In genomic region chr3:45124379-45124778, GRCh38 we compare ENCODE assay signal across 13 cellular contexts. TPM values are rescaled to one million over a fixed set of nuclear protein-coding genes. Genes with fewer than 3 reads are reported as not detected.
DNase-seq lines count a peak whose midpoint lies in the region; ATAC-seq and TF ChIP-seq lines count a peak whose summit lies in the region.
"Had no signal": no experiment of that assay in that cellular context is flagged by ENCODE, and none has a peak within 500 bp of the region (broad histone marks: within the 10 kb centered on the region; RNA-seq: fewer than 3 reads in every experiment).

No MANE protein-coding gene starts in this region.

- TF ChIP-seq EP300 in SK-N-SH (IDR thresholded peaks at IDR 0.05; ENCODE audit: borderline replicate concordance in 1 of 2, low read depth in 1 of 2, low read length in 1 of 2), result peak in 1 of 2 experiments; percentile 91; a peak in 3 of 4 replicates

- H3K36me3 ChIP-seq in SK-N-SH (replicated peaks in 1 of 2; ENCODE audit: control insufficient read depth in 1 of 2, insufficient read depth in 2 of 2, low read length in 1 of 2) (no peaks in the 10 kb centered on the region), skeletal muscle tissue (ENCODE audit: control insufficient read depth in 3 of 3, insufficient read depth in 3 of 3, low read length in 3 of 3) (no peaks in the 10 kb centered on the region), body of pancreas (replicated peaks in 1 of 2; ENCODE audit: insufficient read depth in 1 of 2, low read depth in 2 of 2) (no peaks in the 10 kb centered on the region)
- H3K36me3 ChIP-seq: spleen had no signal

- no peaks in the 10 kb centered on the region for H4K20me1 ChIP-seq in SK-N-SH (ENCODE audit: insufficient read depth)

- peak overlapping the region in 1 of 2 experiments; percentile 86; a peak in 3 of 4 replicates for H3K27ac ChIP-seq in SK-N-SH (ENCODE audit: low read depth in 2 of 2, low read length in 1 of 2)
- peak overlapping the region; percentile 88 for H3K27ac ChIP-seq in skeletal muscle tissue (ENCODE audit: low read depth, low read length)
- no peak overlapping the region for H3K27ac ChIP-seq in body of pancreas
- H3K27ac ChIP-seq: spleen had no signal

- H3K9ac ChIP-seq in SK-N-SH (peak overlapping the region; percentile 66), skeletal muscle tissue (ENCODE audit: low read depth in 1 of 3, low read length in 3 of 3) (peak overlapping the region in 1 of 3 donors; percentile 20)

- POLR2A ChIA-PET in SK-N-SH (lab: Yijun Ruan, JAX), result no interaction called here

- H3K4me2 ChIP-seq in SK-N-SH, result peak overlapping the region; percentile 56

- H3K9me3 ChIP-seq in SK-N-SH, result no peaks in the 10 kb centered on the region
- H3K9me3 ChIP-seq in skeletal muscle tissue (ENCODE audit: control insufficient read depth in 3 of 3, low read length in 3 of 3), result no peaks in the 10 kb centered on the region
- H3K9me3 ChIP-seq in body of pancreas, result no peaks in the 10 kb centered on the region
- H3K9me3 ChIP-seq: spleen had no signal

- no peak for TF ChIP-seq CTCF in SK-N-SH (IDR thresholded peaks at IDR 0.05)
- TF ChIP-seq CTCF in fibroblast of mammary gland (conservative IDR thresholded peaks at IDR 0.05; ENCODE audit: control insufficient read depth, insufficient read depth, low read depth, low read length), result no peak
- TF ChIP-seq CTCF in body of pancreas (IDR thresholded peaks at IDR 0.05), result no peak

- ATAC-seq in GM18519 (IDR thresholded peaks at IDR 0.05; ENCODE audit: low FRiP score, unreplicated experiment) (no peak), body of pancreas (no peak), HG02588 (IDR thresholded peaks at IDR 0.05; ENCODE audit: unreplicated experiment) (no peak)
- ATAC-seq: stimulated activated naive B cell treated with anti-CD40 and anti-IgM and Interleukin-4, amounts not matched to agents 10 μg/mL and 1 μg/mL and 100 μg/mL, for 72 hours had no signal

- peaks cover 36% of the 10 kb centered on the region for H3F3A ChIP-seq in SK-N-SH (replicated peaks; ENCODE audit: insufficient read depth)

- no peak for TF ChIP-seq POLR2A in body of pancreas (IDR thresholded peaks at IDR 0.05)

- peaks cover 11 to 36% of the 10 kb centered on the region in 2 experiments for H3K4me1 ChIP-seq in SK-N-SH (ENCODE audit: control insufficient read depth in 1 of 2, insufficient read depth in 2 of 2, low read depth in 1 of 2, low read length in 1 of 2)
- peaks cover 26 to 56% (median 44%) of the 10 kb centered on the region in 3 donors for H3K4me1 ChIP-seq in skeletal muscle tissue (ENCODE audit: control insufficient read depth in 3 of 3, insufficient read depth in 3 of 3, low read length in 3 of 3)
- H3K4me1 ChIP-seq in body of pancreas, result peaks cover 62% of the 10 kb centered on the region
- H3K4me1 ChIP-seq: spleen had no signal

- H3K9me2 ChIP-seq in SK-N-SH, result no peaks in the 10 kb centered on the region

- no peak for TF ChIP-seq RAD21 in SK-N-SH (IDR thresholded peaks at IDR 0.05; ENCODE audit: low read length)

- peak; percentile 13 for DNase-seq in GOT3 (lab: John Stamatoyannopoulos, UW)
- no peak for DNase-seq in SK-N-SH
- DNase-seq in fibroblast of mammary gland (ENCODE audit: low read depth), result peak; percentile 92
- DNase-seq in iPS-NIHi7 (ENCODE audit: extremely low spot score), result no peak
- DNase-seq in body of pancreas, result no peak
- DNase-seq: cortex of kidney; GDM1; NCI-H1048; spleen; stimulated activated naive B cell treated with anti-CD40 and anti-IgM and Interleukin-4, amounts not matched to agents 10 μg/mL and 1 μg/mL and 100 μg/mL, for 72 hours had no signal

- H2AFZ ChIP-seq in SK-N-SH (ENCODE audit: low read depth), result no peak overlapping the region

- H3K27me3 ChIP-seq in SK-N-SH (ENCODE audit: insufficient read depth) (no peaks in the 10 kb centered on the region), skeletal muscle tissue (ENCODE audit: control insufficient read depth in 3 of 3, insufficient read depth in 3 of 3, low read length in 3 of 3) (no peaks in the 10 kb centered on the region), body of pancreas (no peaks in the 10 kb centered on the region)

- intact Hi-C loops in body of pancreas (cut with DNase I), result no loop called here

- no peaks in the 10 kb centered on the region for H3K79me2 ChIP-seq in SK-N-SH (ENCODE audit: insufficient read depth)

- WGBS in SK-N-SH (ENCODE audit: low lambda C conversion rate), result 33% methylated on average over 4 of the region's 4 CpGs
- WGBS in body of pancreas, 2 donors, result 51 to 79% methylated on average over 4 of the region's 4 CpGs

- CTCF ChIA-PET in SK-N-SH (lab: Yijun Ruan, JAX), result no interaction called here

- H3K4me3 ChIP-seq in SK-N-SH (ENCODE audit: low read depth in 2 of 2, low read length in 1 of 2) (no peak overlapping the region), fibroblast of mammary gland (ENCODE audit: control insufficient read depth, low read depth, low read length) (no peak overlapping the region), skeletal muscle tissue (ENCODE audit: low read length in 3 of 3) (no peak overlapping the region), body of pancreas (no peak overlapping the region)
- H3K4me3 ChIP-seq: spleen had no signal

TF ChIP-seq in SK-N-SH, 30 proteins besides CTCF, POLR2A, EP300 and RAD21 (continues in another document):
- no peak for TF ChIP-seq SMC3 (IDR thresholded peaks at IDR 0.05; ENCODE audit: low read depth, low read length)
- TF ChIP-seq ELF1 (IDR thresholded peaks at IDR 0.05), result no peak
- TF ChIP-seq TEAD4 (IDR thresholded peaks at IDR 0.05; ENCODE audit: borderline replicate concordance, insufficient read depth), result peak; percentile 84
- peak; percentile 81 for TF ChIP-seq MAX (IDR thresholded peaks at IDR 0.05; ENCODE audit: low read depth)
- TF ChIP-seq MEF2A (IDR thresholded peaks at IDR 0.05; ENCODE audit: borderline replicate concordance, low read depth), result peak; percentile 97
- no peak for TF ChIP-seq NRF1 (IDR thresholded peaks at IDR 0.05; ENCODE audit: low read depth, low read length)
- no peak; the same call in 1 of the 2 replicates for TF ChIP-seq ZBTB33 (IDR thresholded peaks at IDR 0.05; ENCODE audit: borderline replicate concordance, low read depth)
- TF ChIP-seq CHD2 (IDR thresholded peaks at IDR 0.05; ENCODE audit: low read length, partially characterized antibody), result no peak
- TF ChIP-seq NFIC (IDR thresholded peaks at IDR 0.05; ENCODE audit: borderline replicate concordance), result peak; percentile 89
- peak; percentile 86 for TF ChIP-seq FOSL2 (IDR thresholded peaks at IDR 0.05; ENCODE audit: borderline replicate concordance, low read depth)
- TF ChIP-seq PBX3 (IDR thresholded peaks at IDR 0.05), result peak; percentile 39; the same call in 1 of the 2 replicates

RNA-seq across cellular contexts. Expression of gene CDCP1, which starts 21.8 kb away (rescaled TPM):
- polyA plus RNA-seq in SK-N-SH (2012; rRNA removed), result 2.7 and 3.6 TPM in 2 replicates
- 2.2 and 2.9 TPM in 2 replicates for polyA plus RNA-seq in SK-N-SH (2012; cell fraction: cytosol; rRNA removed)
- 2.1 and 2.8 TPM in 2 replicates for polyA plus RNA-seq in SK-N-SH (2012; cell fraction: nucleus; rRNA removed)
- total RNA-seq in skeletal muscle tissue, result under 0.01 TPM
- total RNA-seq in body of pancreas, result 1 to 10 TPM; 6.2 to 6.3 TPM

Comparison
In these comparisons a context has a peak if more than half of its experiments do, and no peak if none do; other contexts are left out.
1. DNase-seq: peak in GOT3 (single experiment) and fibroblast of mammary gland (single experiment); none in SK-N-SH (single experiment), iPS-NIHi7 (single experiment) and body of pancreas (0 of 4).